Comparison of ENCODE assay signal across 1 cellular context in the genomic region with DNA sequence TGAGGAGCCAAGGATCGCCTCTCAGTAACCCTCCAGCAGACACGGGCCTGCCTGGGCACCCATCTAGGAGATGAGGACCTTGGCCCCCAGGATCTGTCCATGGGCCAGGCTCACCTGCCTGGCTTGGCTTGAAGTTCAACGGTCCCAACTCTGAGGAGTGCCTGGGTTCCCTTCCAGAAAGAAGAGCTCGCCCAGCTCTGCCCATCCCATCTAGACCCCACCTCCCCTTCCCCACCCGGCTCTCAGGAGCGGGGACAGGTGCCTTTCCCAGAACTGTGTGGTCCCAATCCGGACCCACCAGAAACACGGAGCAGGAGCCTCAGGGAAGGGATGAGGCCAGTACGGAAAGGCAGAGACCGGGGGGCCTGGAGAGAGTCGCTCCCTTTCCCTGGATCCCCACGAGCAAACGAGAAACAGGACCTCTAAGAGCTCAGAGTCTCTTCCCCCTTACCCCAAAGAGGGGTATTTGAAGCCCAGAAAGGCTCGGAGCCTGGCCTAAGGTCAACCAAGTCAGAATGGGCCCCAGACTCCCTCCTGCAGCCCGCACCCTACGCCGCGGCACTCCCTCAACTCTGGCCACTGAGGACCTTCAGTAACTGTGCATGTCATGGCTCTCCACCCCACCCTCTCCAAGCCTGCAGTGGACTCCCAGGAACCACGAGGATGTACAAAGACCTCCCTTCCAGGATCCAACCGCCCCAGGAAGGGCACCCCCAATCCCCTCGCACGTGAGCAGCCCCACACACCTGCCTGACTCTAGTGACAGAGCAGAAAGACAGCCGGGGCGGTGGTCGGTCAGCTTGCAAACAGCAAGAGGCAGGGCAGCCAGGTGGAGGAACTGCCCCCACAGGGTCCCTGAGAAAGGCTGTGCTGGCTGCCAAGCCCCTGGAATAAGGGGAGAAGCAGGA.
TF ChIP-seq lines count a peak whose summit lies in the region.

No MANE protein-coding gene starts in this region.

TF ChIP-seq in K562, 482 proteins besides CTCF, POLR2A, EP300 and RAD21:
- TF ChIP-seq, protein P1, sequence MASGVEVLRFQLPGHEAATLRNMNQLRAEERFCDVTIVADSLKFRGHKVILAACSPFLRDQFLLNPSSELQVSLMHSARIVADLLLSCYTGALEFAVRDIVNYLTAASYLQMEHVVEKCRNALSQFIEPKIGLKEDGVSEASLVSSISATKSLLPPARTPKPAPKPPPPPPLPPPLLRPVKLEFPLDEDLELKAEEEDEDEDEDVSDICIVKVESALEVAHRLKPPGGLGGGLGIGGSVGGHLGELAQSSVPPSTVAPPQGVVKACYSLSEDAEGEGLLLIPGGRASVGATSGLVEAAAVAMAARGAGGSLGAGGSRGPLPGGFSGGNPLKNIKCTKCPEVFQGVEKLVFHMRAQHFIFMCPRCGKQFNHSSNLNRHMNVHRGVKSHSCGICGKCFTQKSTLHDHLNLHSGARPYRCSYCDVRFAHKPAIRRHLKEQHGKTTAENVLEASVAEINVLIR (CRISPR knock-in tag; IDR thresholded peaks at IDR 0.05), result no peak
- TF ChIP-seq POLR2G (IDR thresholded peaks at IDR 0.05; ENCODE audit: low read depth, low read length) (0 out of 2 replicates have a peak, but pooled peaks have one; percentile 14), L3MBTL2 (IDR thresholded peaks at IDR 0.05) (no peak)
